ENCODE assay signal across 25 cellular contexts in genomic region chr4:2384245-2384644, GRCh38. TPM values are rescaled to one million over a fixed set of nuclear protein-coding genes. Genes with fewer than 3 reads are reported as not detected.
"Had no signal": no experiment of that assay in that cellular context is flagged by ENCODE, and none has a peak within 500 bp of the region (broad histone marks: within the 10 kb centered on the region; RNA-seq: fewer than 3 reads in every experiment).

No MANE protein-coding gene starts in this region.

- H3K27me3 Mint-ChIP-seq: activated CD4-positive, alpha-beta T cell treated with anti-CD3 and anti-CD28 coated beads for 36 hours; activated naive CD8-positive, alpha-beta T cell; stimulated activated naive CD8-positive, alpha-beta T cell treated with anti-CD3 and anti-CD28 coated beads, Interleukin-15, amount 100 ng/mL, for 72 hours; T-cell had no signal

- H3K4me1 Mint-ChIP-seq: mesothelial cell of epicardium had no signal

- ATAC-seq: activated CD4-positive, alpha-beta T cell treated with anti-CD3 and anti-CD28 coated beads for 36 hours; activated T-cell treated with anti-CD3 and anti-CD28 coated beads, Interleukin-2, amount 50 U/mL, for 4 hours; stimulated activated naive CD8-positive, alpha-beta T cell treated with anti-CD3 and anti-CD28 coated beads, Interleukin-15, amount 100 ng/mL, for 72 hours; T-cell had no signal

- H3K36me3 Mint-ChIP-seq: mesothelial cell of epicardium had no signal

- H3K9me3 Mint-ChIP-seq: activated T-cell treated with anti-CD3 and anti-CD28 coated beads, Interleukin-2, amount 50 U/mL, for 4 hours; activated T-helper 2 cell treated with anti-CD3 and anti-CD28 coated beads, Interferon-gamma antibody, Interleukin-2, Interleukin-4, amounts not matched to agents 10 μg/mL and 5 μg/mL and 100 μg/mL, durations not matched to agents 14 hours and 24 hours and 36 hours; stimulated activated naive CD8-positive, alpha-beta T cell treated with anti-CD3 and anti-CD28 coated beads, Interleukin-15, amount 100 ng/mL, for 72 hours had no signal

- H3K27ac Mint-ChIP-seq: activated B cell treated with CpG ODN at 0.5 μM for 24 hours; activated CD4-positive, alpha-beta T cell treated with anti-CD3 and anti-CD28 coated beads for 36 hours; activated naive CD8-positive, alpha-beta T cell; activated T-helper 2 cell treated with anti-CD3 and anti-CD28 coated beads, Interferon-gamma antibody, Interleukin-2, Interleukin-4, amounts not matched to agents 10 μg/mL and 5 μg/mL and 100 μg/mL, durations not matched to agents 14 hours and 24 hours and 36 hours; mesothelial cell of epicardium; nephron; stimulated activated naive CD8-positive, alpha-beta T cell treated with anti-CD3 and anti-CD28 coated beads, Interleukin-15, amount 100 ng/mL, for 72 hours; T-cell had no signal

- H3K4me3 Mint-ChIP-seq: activated B cell treated with CpG ODN at 0.5 μM for 24 hours; activated CD4-positive, alpha-beta T cell treated with anti-CD3 and anti-CD28 coated beads for 36 hours; activated naive CD8-positive, alpha-beta T cell; activated T-cell treated with anti-CD3 and anti-CD28 coated beads, Interleukin-2, amount 50 U/mL, for 4 hours; mesothelial cell of epicardium; nephron; stimulated activated naive CD8-positive, alpha-beta T cell treated with anti-CD3 and anti-CD28 coated beads, Interleukin-15, amount 100 ng/mL, for 72 hours; T-cell had no signal

- DNase-seq: activated B cell treated with CpG ODN at 0.5 μM for 24 hours; activated CD4-positive, alpha-beta T cell treated with anti-CD3 and anti-CD28 coated beads for 36 hours; activated CD4-positive, alpha-beta T cell treated with anti-CD3 and anti-CD28 coated beads, Interleukin-2, amount 50 U/mL, for 4 hours; activated CD8-positive, alpha-beta memory T cell treated with anti-CD3 and anti-CD28 coated beads for 24 hours; activated CD8-positive, alpha-beta memory T cell treated with anti-CD3 and anti-CD28 coated beads, Interleukin-2, amount 50 U/mL, for 4 hours; activated naive CD4-positive, alpha-beta T cell; activated T-cell treated with anti-CD3 and anti-CD28 coated beads, Interleukin-2, amount 50 U/mL, for 4 hours; adrenal gland; cerebellar nuclear complex; lower lobe of right lung; spleen; stimulated activated CD4-positive, alpha-beta T cell treated with anti-CD3 and anti-CD28 coated beads, Interleukin-4, amount 100 ng/mL, for 24 hours; stimulated activated naive CD8-positive, alpha-beta T cell treated with anti-CD3 and anti-CD28 coated beads, Interleukin-15, amount 100 ng/mL, for 72 hours; T-cell; T1000 had no signal

RNA-seq across cellular contexts. Expression of gene CFAP99, which starts 34.5 kb away (rescaled TPM):
- total RNA-seq: activated B cell treated with CpG ODN at 0.5 μM for 24 hours; activated T-cell treated with anti-CD3 and anti-CD28 coated beads, Interleukin-2, amount 50 U/mL, for 4 hours; activated T-helper 2 cell treated with anti-CD3 and anti-CD28 coated beads, Interferon-gamma antibody, Interleukin-2, Interleukin-4, amounts not matched to agents 10 μg/mL and 5 μg/mL and 100 μg/mL, durations not matched to agents 14 hours and 24 hours and 36 hours; astrocyte; epithelial cell of proximal tubule; fibroblast of villous mesenchyme; kidney epithelial cell; mesothelial cell of epicardium; posterior vena cava; tibial nerve had no signal
